In genomic region chr16:27549607-27549856, GRCh38 we compare ENCODE assay signal across 8 cellular contexts. TPM values are rescaled to one million over a fixed set of nuclear protein-coding genes. Genes with fewer than 3 reads are reported as not detected.
DNase-seq lines count a peak whose midpoint lies in the region; ATAC-seq and TF ChIP-seq lines count a peak whose summit lies in the region.

No MANE protein-coding gene starts in this region.

- TF ChIP-seq CTCF in glutamatergic neuron (IDR thresholded peaks at IDR 0.05; ENCODE audit: partially characterized antibody, unreplicated experiment) = no peak
- no peak for TF ChIP-seq CTCF in gastrocnemius medialis (IDR thresholded peaks at IDR 0.05 in 4 of 5, conservative IDR thresholded peaks at IDR 0.05 in 1 of 5)

- H3K36me3 Mint-ChIP-seq in glutamatergic neuron (ENCODE audit: unreplicated experiment) = no peaks in the 10 kb centered on the region

- no peak overlapping the region for H3K27ac ChIP-seq in SJSA1
- H3K27ac ChIP-seq in gastrocnemius medialis = peak overlapping the region; percentile 83 to 91 (median 88)

- H3K36me3 ChIP-seq in ES-I3 (ENCODE audit: insufficient read depth, low read length) (peaks cover 11% of the 10 kb centered on the region), SJSA1 (peaks cover 39% of the 10 kb centered on the region), gastrocnemius medialis (peaks cover 0 to 11% of the 10 kb centered on the region in 2 donors)

- no peak for DNase-seq in SJSA1 (ENCODE audit: low read depth in 1 of 2, low spot score in 2 of 2)
- no peak for DNase-seq in glutamatergic neuron
- DNase-seq in gastrocnemius medialis = no peak
- no peak for DNase-seq in glomerular visceral epithelial cell (ENCODE audit: extremely low spot score)
- DNase-seq in activated CD4-positive, alpha-beta T cell treated with anti-CD3 and anti-CD28 coated beads, Interleukin-2, amount 50 U/mL, for 1 hour = no peak
- DNase-seq in NCI-H2171 treated with DMSO at 0.1 percent for 48 hours (lab: John Stamatoyannopoulos, UW) = no peak

- H3K27me3 ChIP-seq in SJSA1 (replicated peaks) = no peaks in the 10 kb centered on the region
- H3K27me3 ChIP-seq in gastrocnemius medialis = no peaks in the 10 kb centered on the region

- H3K9me3 ChIP-seq in ES-I3 (ENCODE audit: control insufficient read depth, insufficient read depth, low read length) = no peaks in the 10 kb centered on the region
- H3K9me3 ChIP-seq in SJSA1 (replicated peaks) = no peaks in the 10 kb centered on the region
- no peaks in the 10 kb centered on the region for H3K9me3 ChIP-seq in gastrocnemius medialis

- peak overlapping the region; percentile 48 for H3K27ac Mint-ChIP-seq in glutamatergic neuron (ENCODE audit: unreplicated experiment)

- peaks cover 4% of the 10 kb centered on the region for H3K27me3 Mint-ChIP-seq in glutamatergic neuron (ENCODE audit: unreplicated experiment)

- H3K9ac ChIP-seq in ES-I3 (ENCODE audit: low read depth, low read length) = peak overlapping the region; percentile 80; the same call in 1 of the 2 replicates

- intact Hi-C loops in gastrocnemius medialis (cut with DNase I; ENCODE audit: low total_unique reads) = loop anchor here (2.0 to 5.0 kb wide), 2 partner anchors 52 to 67 kb away; no protein-coding TSS in a partner anchor

- peaks cover 10% of the 10 kb centered on the region for H3K9me3 Mint-ChIP-seq in glutamatergic neuron (ENCODE audit: unreplicated experiment)

- H3K4me3 ChIP-seq in SJSA1 = peak overlapping the region; percentile 76
- H3K4me3 ChIP-seq in gastrocnemius medialis = peak overlapping the region; percentile 84 to 99 (median 98)

- H3K4me1 ChIP-seq in ES-I3 (ENCODE audit: insufficient read depth, low read length) = no peaks in the 10 kb centered on the region
- H3K4me1 ChIP-seq in SJSA1 (replicated peaks) = peaks cover 33% of the 10 kb centered on the region
- peaks cover 35 to 36% of the 10 kb centered on the region in 2 donors for H3K4me1 ChIP-seq in gastrocnemius medialis

- H3K4me3 Mint-ChIP-seq in glutamatergic neuron (ENCODE audit: unreplicated experiment) = peak overlapping the region; percentile 100

- H3K4me1 Mint-ChIP-seq in glutamatergic neuron (ENCODE audit: low read depth, unreplicated experiment) = peaks cover 7% of the 10 kb centered on the region

- ATAC-seq in HG02571 (IDR thresholded peaks at IDR 0.05; ENCODE audit: unreplicated experiment) (peak; percentile 26), gastrocnemius medialis (peak; percentile 50 to 60)

- in situ Hi-C loops in gastrocnemius medialis (cut with MboI; ENCODE audit: low sequenced_read_pairs in 4 of 4) = no loop called here

- no peak for TF ChIP-seq POLR2A in gastrocnemius medialis (IDR thresholded peaks at IDR 0.05)

RNA-seq across cellular contexts. Expression of gene GTF3C1, which starts 0.2 kb away (rescaled TPM):
- 92.4 and 92.8 TPM in 2 replicates for total RNA-seq in SJSA1 (2014; rRNA removed; shearing (Covaris generic))
- total RNA-seq in glutamatergic neuron (ENCODE audit: unreplicated experiment) (106 TPM), gastrocnemius medialis (100 to 1,000 TPM in 1 of 4 donors, 10 to 100 TPM in 3; 52.0 to 108 (median 67.8) TPM)

RNA-seq across cellular contexts. Expression of gene KATNIP, which starts 0.4 kb away (rescaled TPM):
- 8.2 and 11.2 TPM in 2 replicates for total RNA-seq in SJSA1 (2014; rRNA removed; shearing (Covaris generic))
- total RNA-seq in glutamatergic neuron (ENCODE audit: unreplicated experiment) (22.9 TPM), gastrocnemius medialis (10 to 100 TPM in 1 of 4 donors, 1 to 10 TPM in 3; 6.3 to 12.1 (median 7.7) TPM)
